Comparison of ENCODE assay signal across 10 cellular contexts in genomic region chr11:111778047-111778558, GRCh38. TPM values are rescaled to one million over a fixed set of nuclear protein-coding genes. Genes with fewer than 3 reads are reported as not detected.
DNase-seq lines count a peak whose midpoint lies in the region; ATAC-seq and TF ChIP-seq lines count a peak whose summit lies in the region.
"Had no signal": no experiment of that assay in that cellular context is flagged by ENCODE, and none has a peak within 500 bp of the region (broad histone marks: within the 10 kb centered on the region; RNA-seq: fewer than 3 reads in every experiment).

No MANE protein-coding gene starts in this region.

- H4K20me1 ChIP-seq in OCI-LY3 (ENCODE audit: insufficient read depth, low read length): no peaks in the 10 kb centered on the region

- no peak overlapping the region for H3K4me3 ChIP-seq in OCI-LY3 (ENCODE audit: low read length)
- H3K4me3 ChIP-seq: A549 had no signal

- H3K4me2 ChIP-seq in OCI-LY3 (ENCODE audit: low read length): peak overlapping the region; percentile 67
- H3K4me2 ChIP-seq: A549 had no signal

- TF ChIP-seq CTCF in OCI-LY3 (IDR thresholded peaks at IDR 0.05; ENCODE audit: low read depth, low read length): no peak

- H3K9me3 ChIP-seq in OCI-LY3 (ENCODE audit: insufficient read depth, low read length): no peaks in the 10 kb centered on the region
- H3K9me3 ChIP-seq: A549 had no signal

- peak overlapping the region in 1 of 2 donors; percentile 1 for H3K27ac Mint-ChIP-seq in activated naive CD4-positive, alpha-beta T cell treated with anti-CD3 and anti-CD28 coated beads, Interleukin-2, amount 50 U/mL, for 72 hours

- no peaks in the 10 kb centered on the region for H3K36me3 Mint-ChIP-seq in activated naive CD4-positive, alpha-beta T cell treated with anti-CD3 and anti-CD28 coated beads, Interleukin-2, amount 50 U/mL, for 72 hours

- DNase-seq in Caki2 (ENCODE audit: low read depth) (peak; percentile 6), kidney tubule cell (ENCODE audit: low spot score) (peak; percentile 55), renal cortical epithelial cell (ENCODE audit: low read depth) (peak; percentile 71), foreskin melanocyte (no peak)
- DNase-seq in activated T-cell treated with anti-CD3 and anti-CD28 coated beads, Interleukin-2, amount 50 U/mL, for 1 hour: no peak
- DNase-seq in activated naive CD4-positive, alpha-beta T cell treated with anti-CD3 and anti-CD28 coated beads, Interleukin-2, amount 50 U/mL, for 72 hours (ENCODE audit: low spot score in 2 of 2): no peak

- no peaks in the 10 kb centered on the region for H3K36me3 ChIP-seq in OCI-LY3 (replicated peaks; ENCODE audit: low read depth, low read length)

- H3K4me1 ChIP-seq in OCI-LY3 (ENCODE audit: low read length): peaks cover 42% of the 10 kb centered on the region
- H3K4me1 ChIP-seq: A549 had no signal

- ATAC-seq in activated naive CD4-positive, alpha-beta T cell treated with anti-CD3 and anti-CD28 coated beads, Interleukin-2, amount 50 U/mL, for 72 hours: no peak
- no peak for ATAC-seq in GM19035 (IDR thresholded peaks at IDR 0.05; ENCODE audit: unreplicated experiment)

- H3K27me3 ChIP-seq in OCI-LY3 (ENCODE audit: low read depth, low read length): no peaks in the 10 kb centered on the region

- peak overlapping the region; percentile 94 for H3K27ac ChIP-seq in OCI-LY3 (ENCODE audit: low read length)
- H3K27ac ChIP-seq: A549 had no signal

- H2AFZ ChIP-seq in OCI-LY3 (ENCODE audit: low read depth, low read length): no peak overlapping the region

- in situ Hi-C loops in Caki2 (cut with HindIII; ENCODE audit: low pct_unique_long_range_greater_than_20kb, low sequenced_read_pairs): no loop called here

- H3K79me2 ChIP-seq in OCI-LY3 (ENCODE audit: low read length): no peaks in the 10 kb centered on the region

- peak overlapping the region; percentile 53 for H3K9ac ChIP-seq in OCI-LY3 (ENCODE audit: low read length)

- no peaks in the 10 kb centered on the region for H3K9me3 Mint-ChIP-seq in activated naive CD4-positive, alpha-beta T cell treated with anti-CD3 and anti-CD28 coated beads, Interleukin-2, amount 50 U/mL, for 72 hours
- H3K9me3 Mint-ChIP-seq: CD14-positive monocyte had no signal

RNA-seq across cellular contexts. Expression of gene PPP2R1B, which starts 11.9 kb away (rescaled TPM):
- total RNA-seq in Caki2 (2014; rRNA removed; shearing (Covaris generic); ENCODE audit: low replicate concordance): 4.7 and 17.1 TPM in 2 replicates
- 64.3 and 93.9 TPM in 2 replicates for total RNA-seq in renal cortical epithelial cell
- 10 to 100 TPM; 53.9 to 57.3 TPM for total RNA-seq in activated naive CD4-positive, alpha-beta T cell treated with anti-CD3 and anti-CD28 coated beads, Interleukin-2, amount 50 U/mL, for 72 hours

Comparison
In these comparisons a context has a peak if more than half of its experiments do, and no peak if none do; other contexts are left out.
1. DNase-seq: peak in Caki2 (single experiment), kidney tubule cell (single experiment) and renal cortical epithelial cell (single experiment); none in foreskin melanocyte (single experiment), activated T-cell treated with anti-CD3 and anti-CD28 coated beads, Interleukin-2, amount 50 U/mL, for 1 hour (single experiment) and activated naive CD4-positive, alpha-beta T cell treated with anti-CD3 and anti-CD28 coated beads, Interleukin-2, amount 50 U/mL, for 72 hours (0 of 2).